ENCODE assay signal across 8 cellular contexts in genomic region chr2:240513544-240514287, GRCh38. TPM values are rescaled to one million over a fixed set of nuclear protein-coding genes. Genes with fewer than 3 reads are reported as not detected.
DNase-seq lines count a peak whose midpoint lies in the region; ATAC-seq and TF ChIP-seq lines count a peak whose summit lies in the region.

No MANE protein-coding gene starts in this region.

- H3K4me3 Mint-ChIP-seq in CD4-positive, alpha-beta T cell: no peak overlapping the region
- H3K4me3 Mint-ChIP-seq in activated naive CD4-positive, alpha-beta T cell treated with anti-CD3 and anti-CD28 coated beads, Interleukin-2, amount 10 ng/mL, durations not matched to agents 7 days and 5 days: no peak overlapping the region

- POLR2A ChIA-PET in CD4-positive, alpha-beta T cell (lab: Charles Lee): interaction anchor here (0.6 to 2.0 kb wide), 6 partner anchors 47 to 327 kb away, joined by 3 to 18 read pairs (median 5); partner anchors contain the start of genes CAPN10, DUSP28 and RNPEPL1

- WGBS in prostate gland: 55% methylated on average over 13 of the region's 13 CpGs

- no peaks in the 10 kb centered on the region for H3K9me3 Mint-ChIP-seq in CD4-positive, alpha-beta T cell
- H3K9me3 Mint-ChIP-seq in activated naive CD4-positive, alpha-beta T cell treated with anti-CD3 and anti-CD28 coated beads, Interleukin-2, amount 10 ng/mL, durations not matched to agents 7 days and 5 days: no peaks in the 10 kb centered on the region

- H3K27ac Mint-ChIP-seq in CD4-positive, alpha-beta T cell: peak overlapping the region; percentile 55
- peak overlapping the region; percentile 60 for H3K27ac Mint-ChIP-seq in activated naive CD4-positive, alpha-beta T cell treated with anti-CD3 and anti-CD28 coated beads, Interleukin-2, amount 10 ng/mL, durations not matched to agents 7 days and 5 days

- ATAC-seq in CD4-positive, alpha-beta T cell (ENCODE audit: poor library complexity): peak; percentile 99
- ATAC-seq in GM19397 (IDR thresholded peaks at IDR 0.05; ENCODE audit: unreplicated experiment) (peak; percentile 87), HG03460 (IDR thresholded peaks at IDR 0.05; ENCODE audit: unreplicated experiment) (peak; percentile 86), SK-N-SH treated with all-trans-retinoic acid at 6 μM for 48 hours (peak; percentile 92), Right ventricle myocardium inferior (peak; percentile 84)

- H3K4me3 ChIP-seq in prostate gland (no peak overlapping the region), uterus (no peak overlapping the region)

- no peaks in the 10 kb centered on the region for H3K4me1 ChIP-seq in prostate gland (replicated peaks)
- H3K4me1 ChIP-seq in uterus: no peaks in the 10 kb centered on the region

- peaks cover 6% of the 10 kb centered on the region for H3K4me1 Mint-ChIP-seq in CD4-positive, alpha-beta T cell (ENCODE audit: low read depth)
- peaks cover 13% of the 10 kb centered on the region for H3K4me1 Mint-ChIP-seq in activated naive CD4-positive, alpha-beta T cell treated with anti-CD3 and anti-CD28 coated beads, Interleukin-2, amount 10 ng/mL, durations not matched to agents 7 days and 5 days

- H3K27me3 Mint-ChIP-seq in CD4-positive, alpha-beta T cell: no peaks in the 10 kb centered on the region
- no peaks in the 10 kb centered on the region for H3K27me3 Mint-ChIP-seq in activated naive CD4-positive, alpha-beta T cell treated with anti-CD3 and anti-CD28 coated beads, Interleukin-2, amount 10 ng/mL, durations not matched to agents 7 days and 5 days

- H3K36me3 ChIP-seq in prostate gland (no peaks in the 10 kb centered on the region), uterus (no peaks in the 10 kb centered on the region)

- DNase-seq in CD4-positive, alpha-beta T cell: peak; percentile 76 to 86 (median 80)
- peak; percentile 88 for DNase-seq in activated naive CD4-positive, alpha-beta T cell treated with anti-CD3 and anti-CD28 coated beads, Interleukin-2, amount 10 ng/mL, durations not matched to agents 7 days and 5 days
- DNase-seq in Right ventricle myocardium inferior (ENCODE audit: missing footprints) (peak; percentile 97), prostate gland (ENCODE audit: low spot score) (peak; percentile 65), uterus (peak; percentile 49 to 55)

- CTCF ChIA-PET in CD4-positive, alpha-beta T cell (lab: Charles Lee): interaction anchor here (0.6 to 1.6 kb wide), 12 partner anchors 9 to 316 kb away, joined by 3 to 31 read pairs (median 4); partner anchors contain the start of genes ANKMY1, CAPN10, DUSP28 and GPR35
- CTCF ChIA-PET in activated naive CD4-positive, alpha-beta T cell treated with anti-CD3 and anti-CD28 coated beads, Interleukin-2, amount 10 ng/mL, durations not matched to agents 7 days and 5 days (lab: Charles Lee): interaction anchor here (0.6 to 1.9 kb wide), 32 partner anchors 9 to 328 kb away, joined by 3 to 20 read pairs (median 4); partner anchors contain the start of genes ANKMY1, CAPN10 and RNPEPL1

- intact Hi-C loops in CD4-positive, alpha-beta T cell (cut with DNase I, micrococcal nuclease): loop anchor here (1.0 to 10.0 kb wide), 9 partner anchors 44 to 327 kb away; partner anchors contain the start of genes ANKMY1 (in 1 of the 2), CAPN10 (in 1 of the 2), DUSP28 (in 1 of the 2) and RNPEPL1 (in 1 of the 2)
- intact Hi-C loops in Right ventricle myocardium inferior (cut with DNase I) (loop anchor here (2.0 to 10.0 kb wide), 3 partner anchors 81 to 327 kb away; no protein-coding TSS in a partner anchor), prostate gland (cut with DNase I) (loop anchor here (10.0 kb wide), 1 partner anchor 191 kb away; no protein-coding TSS in a partner anchor), uterus (cut with DNase I; ENCODE audit: low total_unique reads) (no loop called here)

- no peaks in the 10 kb centered on the region for H3K27me3 ChIP-seq in CD4-positive, alpha-beta T cell (ENCODE audit: control insufficient read depth, insufficient read depth, low read length)
- H3K27me3 ChIP-seq in prostate gland (replicated peaks; ENCODE audit: insufficient read depth) (no peaks in the 10 kb centered on the region), uterus (no peaks in the 10 kb centered on the region)

- TF ChIP-seq POLR2A in prostate gland (IDR thresholded peaks at IDR 0.05) (no peak), uterus (IDR thresholded peaks at IDR 0.05) (no peak)

- peaks cover 14% of the 10 kb centered on the region for H3K36me3 Mint-ChIP-seq in CD4-positive, alpha-beta T cell (ENCODE audit: low read depth)
- H3K36me3 Mint-ChIP-seq in activated naive CD4-positive, alpha-beta T cell treated with anti-CD3 and anti-CD28 coated beads, Interleukin-2, amount 10 ng/mL, durations not matched to agents 7 days and 5 days: peaks cover 3% of the 10 kb centered on the region

- no peaks in the 10 kb centered on the region for H3K9me3 ChIP-seq in CD4-positive, alpha-beta T cell (ENCODE audit: control insufficient read depth, low read length)
- H3K9me3 ChIP-seq in prostate gland (no peaks in the 10 kb centered on the region), uterus (no peaks in the 10 kb centered on the region)

- TF ChIP-seq CTCF in CD4-positive, alpha-beta T cell (IDR thresholded peaks at IDR 0.05): peak; percentile 90
- TF ChIP-seq CTCF in prostate gland (IDR thresholded peaks at IDR 0.05) (peak in 3 of 4 experiments; percentile 56 to 87 (median 72)), uterus (IDR thresholded peaks at IDR 0.05) (peak; percentile 35 to 72 (median 51))

- H3K27ac ChIP-seq in CD4-positive, alpha-beta T cell (ENCODE audit: low read depth, low read length): no peak overlapping the region
- no peak overlapping the region for H3K27ac ChIP-seq in prostate gland
- no peak overlapping the region for H3K27ac ChIP-seq in uterus

TF ChIP-seq in SK-N-SH treated with all-trans-retinoic acid at 6 μM for 48 hours, 23 proteins besides CTCF, POLR2A, EP300 and RAD21:
- TF ChIP-seq, protein P1, sequence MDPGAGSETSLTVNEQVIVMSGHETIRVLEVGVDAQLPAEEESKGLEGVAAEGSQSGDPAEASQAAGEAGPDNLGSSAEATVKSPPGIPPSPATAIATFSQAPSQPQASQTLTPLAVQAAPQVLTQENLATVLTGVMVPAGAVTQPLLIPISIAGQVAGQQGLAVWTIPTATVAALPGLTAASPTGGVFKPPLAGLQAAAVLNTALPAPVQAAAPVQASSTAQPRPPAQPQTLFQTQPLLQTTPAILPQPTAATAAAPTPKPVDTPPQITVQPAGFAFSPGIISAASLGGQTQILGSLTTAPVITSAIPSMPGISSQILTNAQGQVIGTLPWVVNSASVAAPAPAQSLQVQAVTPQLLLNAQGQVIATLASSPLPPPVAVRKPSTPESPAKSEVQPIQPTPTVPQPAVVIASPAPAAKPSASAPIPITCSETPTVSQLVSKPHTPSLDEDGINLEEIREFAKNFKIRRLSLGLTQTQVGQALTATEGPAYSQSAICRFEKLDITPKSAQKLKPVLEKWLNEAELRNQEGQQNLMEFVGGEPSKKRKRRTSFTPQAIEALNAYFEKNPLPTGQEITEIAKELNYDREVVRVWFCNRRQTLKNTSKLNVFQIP (CRISPR knock-in tag; IDR thresholded peaks at IDR 0.05; ENCODE audit: borderline replicate concordance, low read depth): no peak

RNA-seq across cellular contexts. Expression of gene ANKMY1, which starts 44.1 kb away (rescaled TPM):
- total RNA-seq in CD4-positive, alpha-beta T cell: 10 to 100 TPM; 25.7 to 26.2 TPM
- total RNA-seq in Right ventricle myocardium inferior (5.9 TPM), prostate gland (10 to 100 TPM; 22.7 to 31.4 TPM), uterus (10 to 100 TPM; 13.3 to 40.8 (median 22.0) TPM)

RNA-seq across cellular contexts. Expression of gene DUSP28, which starts 46.4 kb away (rescaled TPM):
- total RNA-seq in CD4-positive, alpha-beta T cell: 10 to 100 TPM; 18.3 to 18.9 TPM
- total RNA-seq in Right ventricle myocardium inferior: 14.4 TPM
- total RNA-seq in prostate gland: 10 to 100 TPM; 18.4 to 18.6 TPM
- total RNA-seq in uterus: 1 to 10 TPM in 3 of 4 donors, under 1 TPM in 1; 0.26 to 3.7 (median 2.6) TPM

RNA-seq across cellular contexts. Expression of gene RNPEPL1, which starts 54.6 kb away (rescaled TPM):
- total RNA-seq in CD4-positive, alpha-beta T cell: 10 to 100 TPM; 73.0 to 78.8 TPM
- 98.4 TPM for total RNA-seq in Right ventricle myocardium inferior
- 10 to 100 TPM; 36.9 to 94.7 TPM for total RNA-seq in prostate gland
- 10 to 100 TPM in 2 of 4 donors, 1 to 10 TPM in 2; 7.2 to 38.7 (median 14.4) TPM for total RNA-seq in uterus
